18 cellular contexts compared by ENCODE assay signal in the genomic region with DNA sequence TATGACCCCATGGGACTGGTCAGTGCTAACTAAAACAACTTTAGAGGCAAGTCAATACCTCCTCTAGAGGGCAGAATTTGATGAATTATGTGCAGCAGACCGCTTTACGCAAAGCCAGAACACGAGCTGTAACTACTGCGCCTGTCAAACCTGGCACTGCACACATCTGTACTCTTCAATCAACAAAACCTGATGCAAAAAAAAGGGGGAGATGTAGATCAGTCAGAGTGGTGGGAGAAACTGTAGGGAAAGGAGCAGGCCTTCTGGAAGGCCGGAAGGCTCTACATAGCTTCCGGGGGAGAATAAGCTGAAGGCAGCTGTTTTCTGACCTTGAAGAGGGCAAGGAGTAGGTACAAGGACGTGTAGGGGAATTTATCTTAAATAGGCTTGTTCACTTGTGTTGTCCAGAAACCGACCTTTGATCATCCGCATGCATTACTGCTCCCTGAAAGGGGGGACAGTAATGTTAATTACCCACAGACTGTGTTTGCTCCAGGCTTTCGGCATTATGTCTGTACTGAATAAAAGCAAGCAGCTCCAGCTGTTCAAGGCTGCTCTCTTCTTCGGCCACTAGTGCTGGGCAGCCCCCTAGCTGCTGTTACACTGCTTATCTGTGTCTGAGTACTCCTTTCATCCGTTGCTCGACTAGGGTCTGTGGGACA. TPM values are rescaled to one million over a fixed set of nuclear protein-coding genes. Genes with fewer than 3 reads are reported as not detected.
DNase-seq lines count a peak whose midpoint lies in the region; ATAC-seq, FAIRE-seq and TF ChIP-seq lines count a peak whose summit lies in the region.
"Had no signal": no experiment of that assay in that cellular context is flagged by ENCODE, and none has a peak within 500 bp of the region (broad histone marks: within the 10 kb centered on the region; RNA-seq: fewer than 3 reads in every experiment).

No MANE protein-coding gene starts in this region.

- no peak overlapping the region for H3K4me2 ChIP-seq in SU-DHL-6 (ENCODE audit: low read depth, low read length, poor library complexity, severe bottlenecking)

- POLR2A ChIA-PET in HEK293 (lab: Yijun Ruan, JAX), result no interaction called here
- POLR2A ChIA-PET in CD4-positive, alpha-beta T cell (lab: Charles Lee), result interaction anchor here (1.0 kb wide), 1 partner anchor 9 kb away, joined by 3 read pairs; no protein-coding TSS in a partner anchor

- CTCF ChIA-PET in HEK293 (lab: Yijun Ruan, JAX), result interaction anchor here (0.6 to 0.9 kb wide), 3 partner anchors 15 to 229 kb away, joined by 3 to 4 read pairs (median 3); no protein-coding TSS in a partner anchor
- CTCF ChIA-PET in CD4-positive, alpha-beta T cell (lab: Charles Lee), result no interaction called here

- no peak overlapping the region for H3K9ac ChIP-seq in SU-DHL-6 (ENCODE audit: low read length)

- H3K9me3 ChIP-seq in HEK293 (ENCODE audit: control insufficient read depth, insufficient read depth, low read depth, low read length), result no peaks in the 10 kb centered on the region
- no peaks in the 10 kb centered on the region for H3K9me3 ChIP-seq in SU-DHL-6 (ENCODE audit: insufficient read depth, low read length)
- H3K9me3 ChIP-seq in CD4-positive, alpha-beta T cell (ENCODE audit: control insufficient read depth, low read length), result no peaks in the 10 kb centered on the region
- H3K9me3 ChIP-seq in heart right ventricle, result no peaks in the 10 kb centered on the region
- H3K9me3 ChIP-seq: upper lobe of left lung had no signal

- ATAC-seq in CD4-positive, alpha-beta T cell (ENCODE audit: poor library complexity), result no peak
- no peak for ATAC-seq in heart right ventricle

- TF ChIP-seq CTCF in C4-2B (conservative IDR thresholded peaks at IDR 0.05), result peak; percentile 33
- no peak for TF ChIP-seq CTCF in HEK293 (tag by site-specific recombination; IDR thresholded peaks at IDR 0.05)
- peak; percentile 32 for TF ChIP-seq CTCF in SU-DHL-6 (IDR thresholded peaks at IDR 0.05; ENCODE audit: insufficient read depth, low read length, poor library complexity, severe bottlenecking)
- TF ChIP-seq CTCF in CD4-positive, alpha-beta T cell (IDR thresholded peaks at IDR 0.05), result no peak
- TF ChIP-seq CTCF in heart right ventricle (IDR thresholded peaks at IDR 0.05), result no peak

- H3K36me3 ChIP-seq in HEK293 (ENCODE audit: control insufficient read depth in 2 of 2, insufficient read depth in 1 of 2, low read length in 2 of 2) (peaks cover 0 to 23% of the 10 kb centered on the region in 2 experiments; a peak in 2 of 3 replicates), SU-DHL-6 (ENCODE audit: low read length) (0 out of 2 replicates have a peak, but pooled peaks cover under 1% of the 10 kb centered on the region), heart right ventricle (peaks cover 0 to 22% (median 0%) of the 10 kb centered on the region in 9 donors)

- no peak for FAIRE-seq in frontal cortex (lab: Jason Lieb, UNC)
- FAIRE-seq: keratinocyte had no signal

- no peak overlapping the region for H3K4me3 ChIP-seq in HEK293 (ENCODE audit: low read depth, low read length)
- no peak overlapping the region for H3K4me3 ChIP-seq in SU-DHL-6 (ENCODE audit: insufficient read depth, low read length, poor library complexity, severe bottlenecking)
- H3K4me3 ChIP-seq in heart right ventricle, result no peak overlapping the region
- H3K4me3 ChIP-seq: upper lobe of left lung had no signal

- no peak overlapping the region for H3K27ac Mint-ChIP-seq in CD4-positive, alpha-beta T cell
- H3K27ac Mint-ChIP-seq: activated CD4-positive, alpha-beta memory T cell treated with anti-CD3 and anti-CD28 coated beads, Interleukin-2, amount 10 ng/mL, durations not matched to agents 7 days and 5 days had no signal

- peaks cover 37% of the 10 kb centered on the region for H3K36me3 Mint-ChIP-seq in CD4-positive, alpha-beta T cell (ENCODE audit: low read depth)

- H3K27me3 ChIP-seq in SU-DHL-6 (ENCODE audit: low read length) (no peaks in the 10 kb centered on the region), heart right ventricle (no peaks in the 10 kb centered on the region)
- H3K27me3 ChIP-seq in CD4-positive, alpha-beta T cell (ENCODE audit: control insufficient read depth, insufficient read depth, low read length), result no peaks in the 10 kb centered on the region
- H3K27me3 ChIP-seq: upper lobe of left lung had no signal

- no peak overlapping the region for H3K27ac ChIP-seq in C4-2B
- no peak overlapping the region for H3K27ac ChIP-seq in HEK293 (ENCODE audit: extremely low read depth, low read depth, low read length)
- no peak overlapping the region for H3K27ac ChIP-seq in SU-DHL-6 (ENCODE audit: low read depth, low read length)
- no peak overlapping the region for H3K27ac ChIP-seq in CD4-positive, alpha-beta T cell (ENCODE audit: low read depth, low read length)
- H3K27ac ChIP-seq in heart right ventricle, result no peak overlapping the region
- H3K27ac ChIP-seq: RWPE1, upper lobe of left lung had no signal

- no peak overlapping the region for H2AFZ ChIP-seq in SU-DHL-6 (ENCODE audit: low read depth, low read length, severe bottlenecking)

- H3K4me1 Mint-ChIP-seq in CD4-positive, alpha-beta T cell (ENCODE audit: low read depth), result peaks cover 5% of the 10 kb centered on the region

- H3K4me1 ChIP-seq in HEK293 (ENCODE audit: control insufficient read depth, insufficient read depth, low read length), result no peaks in the 10 kb centered on the region
- H3K4me1 ChIP-seq in heart right ventricle, result peaks cover 0 to 9% (median 0%) of the 10 kb centered on the region in 9 donors
- H3K4me1 ChIP-seq: upper lobe of left lung had no signal

- no peaks in the 10 kb centered on the region for H3K9me2 ChIP-seq in SU-DHL-6 (replicated peaks; ENCODE audit: insufficient read depth, low read length)

- peak; percentile 46 for DNase-seq in left kidney (ENCODE audit: low read depth, low spot score)
- DNase-seq in CD4-positive, alpha-beta T cell, result no peak
- DNase-seq in NCI-H774 (lab: John Stamatoyannopoulos, UW), result no peak
- DNase-seq in frontal cortex (ENCODE audit: low spot score in 2 of 2), result no peak
- DNase-seq in heart right ventricle, result no peak
- DNase-seq: activated CD4-positive, alpha-beta memory T cell treated with anti-CD3 and anti-CD28 coated beads, Interleukin-2, amount 10 ng/mL, durations not matched to agents 7 days and 5 days; activated effector memory CD4-positive, alpha-beta T cell treated with Interleukin-2 at 50 U/mL for 16 hours; effector CD8-positive, alpha-beta T cell; foreskin melanocyte; GDM1; NCI-H1092 treated with DMSO at 0.1 percent for 48 hours; stimulated activated CD4-positive, alpha-beta T cell treated with anti-CD3 and anti-CD28 coated beads, Interleukin-4, amount 100 ng/mL, for 1 hour; upper lobe of left lung had no signal

- no peaks in the 10 kb centered on the region for H3K79me2 ChIP-seq in SU-DHL-6 (ENCODE audit: insufficient read depth, low read length)

- no peaks in the 10 kb centered on the region for H3K9me3 Mint-ChIP-seq in CD4-positive, alpha-beta T cell
- H3K9me3 Mint-ChIP-seq: activated CD4-positive, alpha-beta memory T cell treated with anti-CD3 and anti-CD28 coated beads, Interleukin-2, amount 10 ng/mL, durations not matched to agents 7 days and 5 days had no signal

- peaks cover 14% of the 10 kb centered on the region; the same call in 1 of the 2 replicates for H3F3A ChIP-seq in SU-DHL-6 (ENCODE audit: insufficient read depth)

- no peak overlapping the region for H3K4me3 Mint-ChIP-seq in CD4-positive, alpha-beta T cell
- H3K4me3 Mint-ChIP-seq: activated CD4-positive, alpha-beta memory T cell treated with anti-CD3 and anti-CD28 coated beads, Interleukin-2, amount 10 ng/mL, durations not matched to agents 7 days and 5 days had no signal

- H3K27me3 Mint-ChIP-seq in CD4-positive, alpha-beta T cell, result no peaks in the 10 kb centered on the region
- H3K27me3 Mint-ChIP-seq: activated CD4-positive, alpha-beta memory T cell treated with anti-CD3 and anti-CD28 coated beads, Interleukin-2, amount 10 ng/mL, durations not matched to agents 7 days and 5 days had no signal

- intact Hi-C loops in CD4-positive, alpha-beta T cell (cut with DNase I, micrococcal nuclease), result no loop called here
- intact Hi-C loops in heart right ventricle (cut with DNase I), result no loop called here

- 81 to 82% methylated on average over 13 of the region's 13 CpGs for WGBS in heart right ventricle, 2 donors

- no peaks in the 10 kb centered on the region for H4K20me1 ChIP-seq in SU-DHL-6 (ENCODE audit: low read depth, low read length)

TF ChIP-seq in HEK293, 187 proteins besides CTCF, POLR2A, EP300 and RAD21:
- TF ChIP-seq ZNF629 (tag by site-specific recombination; IDR thresholded peaks at IDR 0.05) (no peak), ZNF600 (tag by site-specific recombination; IDR thresholded peaks at IDR 0.05) (0 out of 2 replicates have a peak, but pooled peaks have one; percentile 22), ZNF501 (tag by site-specific recombination; IDR thresholded peaks at IDR 0.05) (no peak), ZNF621 (tag by site-specific recombination; IDR thresholded peaks at IDR 0.05) (no peak), ZNF324 (tag by site-specific recombination; IDR thresholded peaks at IDR 0.05) (no peak)

RNA-seq across cellular contexts. Expression of a gene that starts 41.0 kb away (rescaled TPM):
- 1 to 10 TPM; 5.7 TPM for total RNA-seq in CD4-positive, alpha-beta T cell
- 2.9 TPM for total RNA-seq in frontal cortex
- 1 to 10 TPM in 3 of 10 donors, under 1 TPM in 7; 0.22 to 1.9 (median 0.79) TPM for total RNA-seq in heart right ventricle
- 1 to 10 TPM; 1.0 to 1.2 TPM for polyA plus RNA-seq in heart right ventricle

Comparison
In these comparisons a context has a peak if more than half of its experiments do, and no peak if none do; other contexts are left out.
1. CTCF ChIP-seq: peak in C4-2B (single experiment) and SU-DHL-6 (single experiment); none in HEK293 (single experiment), CD4-positive, alpha-beta T cell (single experiment) and heart right ventricle (0 of 9).